27 cellular contexts compared by ENCODE assay signal in the genomic region with DNA sequence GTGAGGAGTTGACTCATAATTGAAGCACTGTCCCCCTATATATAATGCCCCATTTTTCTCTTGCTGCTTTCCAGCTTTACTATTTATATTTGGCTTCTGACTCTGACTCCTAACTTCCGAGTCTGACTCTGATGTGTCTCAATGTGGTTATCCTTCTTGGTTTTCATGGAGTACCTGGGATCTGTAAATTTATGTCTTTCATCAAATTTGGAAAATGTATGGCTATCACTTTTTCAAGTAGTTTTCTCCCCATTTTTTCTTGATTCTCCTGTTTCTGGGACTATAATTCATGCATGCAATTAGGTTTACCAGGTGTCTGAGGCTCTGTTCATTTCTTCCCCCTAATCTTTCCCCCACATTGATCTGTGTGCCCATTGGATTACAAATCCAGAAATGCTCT.
"Had no signal": no experiment of that assay in that cellular context is flagged by ENCODE, and none has a peak within 500 bp of the region (broad histone marks: within the 10 kb centered on the region; RNA-seq: fewer than 3 reads in every experiment).

No MANE protein-coding gene starts in this region.

- H3K36me3 Mint-ChIP-seq: stimulated activated effector memory CD8-positive, alpha-beta T cell treated with anti-CD3 and anti-CD28 coated beads, Interleukin-12 subunit alpha, Interleukin-12 subunit beta, amount 100 ng/mL, for 72 hours; stimulated activated memory B cell treated with anti-CD40 and anti-IgM and Interleukin-4, amounts not matched to agents 10 μg/mL and 1 μg/mL and 100 μg/mL, for 72 hours; stimulated activated naive B cell treated with anti-CD40 and anti-IgM and Interleukin-4, amounts not matched to agents 10 μg/mL and 1 μg/mL and 100 μg/mL, for 72 hours; type B pancreatic cell had no signal

- H3K4me1 ChIP-seq: stomach, suprapubic skin, testis, upper lobe of left lung, upper lobe of right lung, uterus, vagina had no signal

- H3K9me3 ChIP-seq: suprapubic skin, testis, thyroid gland, upper lobe of left lung, upper lobe of right lung, uterus, vagina had no signal

- H3K9me3 Mint-ChIP-seq: stimulated activated naive B cell treated with anti-CD40 and anti-IgM and Interleukin-4, amounts not matched to agents 10 μg/mL and 1 μg/mL and 100 μg/mL, for 72 hours; type B pancreatic cell had no signal

- H3K4me3 ChIP-seq: stomach, suprapubic skin, testis, thoracic aorta, thyroid gland, tibial artery, tibial nerve, transverse colon, upper lobe of left lung, upper lobe of right lung, uterus, vagina had no signal

- H3K27ac ChIP-seq: stomach, suprapubic skin, testis, thoracic aorta, thyroid gland, tibial artery, tibial nerve, transverse colon, upper lobe of left lung, upper lobe of right lung, uterus, vagina had no signal

- H3K36me3 ChIP-seq: stomach, suprapubic skin, thoracic aorta, thyroid gland, tibial artery, tibial nerve, transverse colon, upper lobe of left lung, upper lobe of right lung, uterus, vagina had no signal

- H3K4me3 Mint-ChIP-seq: stimulated activated effector memory CD8-positive, alpha-beta T cell treated with anti-CD3 and anti-CD28 coated beads, Interleukin-12 subunit alpha, Interleukin-12 subunit beta, amount 100 ng/mL, for 72 hours; stimulated activated memory B cell treated with anti-CD40 and anti-IgM and Interleukin-4, amounts not matched to agents 10 μg/mL and 1 μg/mL and 100 μg/mL, for 72 hours; stimulated activated naive B cell treated with anti-CD40 and anti-IgM and Interleukin-4, amounts not matched to agents 10 μg/mL and 1 μg/mL and 100 μg/mL, for 72 hours; stimulated activated naive CD8-positive, alpha-beta T cell treated with anti-CD3 and anti-CD28 coated beads, Interleukin-15, amount 100 ng/mL, for 72 hours; stimulated activated naive CD8-positive, alpha-beta T cell treated with anti-CD3 and anti-CD28 coated beads, Interleukin-15, Interleukin-2, amounts not matched to agents 100 ng/mL and 50 ng/mL, for 24 hours; type B pancreatic cell had no signal

- ATAC-seq: stimulated activated effector memory CD8-positive, alpha-beta T cell treated with anti-CD3 and anti-CD28 coated beads, Interleukin-12 subunit alpha, Interleukin-12 subunit beta, amount 100 ng/mL, for 72 hours; stimulated activated memory B cell treated with anti-CD40 and anti-IgM and Interleukin-4, amounts not matched to agents 10 μg/mL and 1 μg/mL and 100 μg/mL, for 72 hours; stimulated activated naive B cell treated with anti-CD40 and anti-IgM and Interleukin-4, amounts not matched to agents 10 μg/mL and 1 μg/mL and 100 μg/mL, for 72 hours; stimulated activated naive CD8-positive, alpha-beta T cell treated with anti-CD3 and anti-CD28 coated beads, Interleukin-15, amount 100 ng/mL, for 72 hours; stimulated activated naive CD8-positive, alpha-beta T cell treated with anti-CD3 and anti-CD28 coated beads, Interleukin-15, Interleukin-2, amounts not matched to agents 100 U/mL and 50 U/mL, for 24 hours; upper lobe of right lung had no signal

- DNase-seq: stimulated activated CD4-positive, alpha-beta T cell treated with anti-CD3 and anti-CD28 coated beads, Interleukin-2, amount 100 ng/mL, for 48 hours; stimulated activated CD4-positive, alpha-beta T cell treated with anti-CD3 and anti-CD28 coated beads, Interleukin-4, amount 100 ng/mL, for 1 hour; stimulated activated CD4-positive, alpha-beta T cell treated with anti-CD3 and anti-CD28 coated beads, Interleukin-4, amount 100 ng/mL, for 4 hours; stimulated activated CD8-positive, alpha-beta memory T cell treated with anti-CD3 and anti-CD28 coated beads, Interleukin-4, amount 100 ng/mL, for 48 hours; stimulated activated naive B cell treated with anti-CD40 and anti-IgM and Interleukin-4, amounts not matched to agents 10 μg/mL and 1 μg/mL and 100 μg/mL, for 72 hours; stimulated activated naive CD4-positive, alpha-beta T cell; stimulated activated naive CD4-positive, alpha-beta T cell treated with Interleukin-2 at 50 U/mL for 16 hours; stimulated activated naive CD8-positive, alpha-beta T cell treated with anti-CD3 and anti-CD28 coated beads, Interleukin-15, amount 100 ng/mL, for 72 hours; stimulated activated naive CD8-positive, alpha-beta T cell treated with anti-CD3 and anti-CD28 coated beads, Interleukin-15, Interleukin-2, amounts not matched to agents 100 U/mL and 50 U/mL, for 24 hours; stomach; substantia nigra; testis; thyroid gland; tibial artery; transverse colon; trophoblast cell; upper lobe of left lung; upper lobe of right lung; uterus had no signal

- H3K27ac Mint-ChIP-seq: stimulated activated effector memory CD8-positive, alpha-beta T cell treated with anti-CD3 and anti-CD28 coated beads, Interleukin-12 subunit alpha, Interleukin-12 subunit beta, amount 100 ng/mL, for 72 hours; stimulated activated memory B cell treated with anti-CD40 and anti-IgM and Interleukin-4, amounts not matched to agents 10 μg/mL and 1 μg/mL and 100 μg/mL, for 72 hours; stimulated activated naive B cell treated with anti-CD40 and anti-IgM and Interleukin-4, amounts not matched to agents 10 μg/mL and 1 μg/mL and 100 μg/mL, for 72 hours; stimulated activated naive CD8-positive, alpha-beta T cell treated with anti-CD3 and anti-CD28 coated beads, Interleukin-15, amount 100 ng/mL, for 72 hours; stimulated activated naive CD8-positive, alpha-beta T cell treated with anti-CD3 and anti-CD28 coated beads, Interleukin-15, Interleukin-2, amounts not matched to agents 100 ng/mL and 50 ng/mL, for 24 hours; type B pancreatic cell had no signal
